Comparison of ENCODE assay signal across 14 cellular contexts in the genomic region with DNA sequence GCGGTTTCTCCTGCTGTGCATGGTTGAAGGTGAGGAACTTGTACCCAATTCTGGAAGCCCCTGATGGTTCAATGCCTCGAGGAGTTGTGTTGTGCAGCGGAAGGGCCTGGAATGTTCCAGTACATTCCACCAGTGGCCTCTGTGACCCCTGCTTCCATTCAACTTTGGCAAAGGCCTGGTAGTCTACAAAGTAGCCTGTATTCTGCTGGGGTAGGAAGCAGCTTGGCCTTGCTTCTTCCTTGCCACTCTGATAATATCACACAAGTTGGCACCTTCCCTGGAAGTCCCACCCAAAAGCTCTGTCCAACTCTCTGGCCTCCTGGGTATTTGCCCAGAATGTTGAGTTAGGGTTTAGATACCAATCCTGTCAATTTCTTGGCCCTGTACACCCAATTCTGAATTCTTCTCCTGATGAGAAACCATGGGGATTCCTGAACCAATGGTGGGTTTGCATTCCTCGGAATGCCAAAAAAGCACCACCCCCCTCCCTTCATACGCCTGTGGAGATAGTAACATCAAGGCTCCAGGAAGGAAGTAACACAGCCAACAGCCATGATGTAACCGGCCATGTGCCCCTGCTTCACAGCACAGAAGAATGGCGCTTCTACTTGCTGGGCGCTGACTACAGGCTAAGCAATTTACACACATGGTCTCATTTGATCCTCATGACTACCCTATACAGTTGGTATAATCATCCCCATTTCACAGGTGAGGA. TPM values are rescaled to one million over a fixed set of nuclear protein-coding genes. Genes with fewer than 3 reads are reported as not detected.
DNase-seq lines count a peak whose midpoint lies in the region; ATAC-seq and TF ChIP-seq lines count a peak whose summit lies in the region.
"Had no signal": no experiment of that assay in that cellular context is flagged by ENCODE, and none has a peak within 500 bp of the region (broad histone marks: within the 10 kb centered on the region; RNA-seq: fewer than 3 reads in every experiment).

No MANE protein-coding gene starts in this region.

- no peak for TF ChIP-seq CTCF in heart left ventricle (IDR thresholded peaks at IDR 0.05)

- H3K4me1 Mint-ChIP-seq in activated naive CD4-positive, alpha-beta T cell treated with anti-CD3 and anti-CD28 coated beads for 36 hours (ENCODE audit: low read depth): no peaks in the 10 kb centered on the region

- intact Hi-C loops in heart left ventricle (cut with DNase I): loop anchor here in 7 of 10 donors (5.0 kb wide), 4 partner anchors 53 to 208 kb away; partner anchors contain the start of gene SLC35B1 (in 5 of the 7)
- intact Hi-C loops in cardiac septum (cut with DNase I): no loop called here
- intact Hi-C loops in left cardiac atrium (cut with DNase I): loop anchor here (5.0 kb wide), 2 partner anchors 68 to 77 kb away; partner anchors contain the start of gene SLC35B1 (in 2 of the 2)
- intact Hi-C loops in activated naive CD4-positive, alpha-beta T cell treated with anti-CD3 and anti-CD28 coated beads for 36 hours (cut with micrococcal nuclease): no loop called here

- H3K4me1 ChIP-seq in heart left ventricle (peaks cover 0 to 39% (median 15%) of the 10 kb centered on the region in 12 donors), trophoblast cell (ENCODE audit: control insufficient read depth in 1 of 2, insufficient read depth in 2 of 2, low read length in 2 of 2) (peaks cover 9 to 11% of the 10 kb centered on the region in 2 experiments), SJCRH30 (no peaks in the 10 kb centered on the region)
- H3K4me1 ChIP-seq: A549 had no signal

- H3K9me3 Mint-ChIP-seq in activated naive CD4-positive, alpha-beta T cell treated with anti-CD3 and anti-CD28 coated beads for 36 hours: no peaks in the 10 kb centered on the region

- no peaks in the 10 kb centered on the region for H3K36me3 Mint-ChIP-seq in activated naive CD4-positive, alpha-beta T cell treated with anti-CD3 and anti-CD28 coated beads for 36 hours (ENCODE audit: low read depth)

- no peak overlapping the region for H3K18ac ChIP-seq in trophoblast cell (ENCODE audit: low read length)

- H3K4me3 ChIP-seq in heart left ventricle (no peak overlapping the region), trophoblast cell (ENCODE audit: low read depth, low read length) (no peak overlapping the region), SJCRH30 (no peak overlapping the region)
- H3K4me3 ChIP-seq: A549, right lobe of liver, testis had no signal

- H3K9me3 ChIP-seq in heart left ventricle (no peaks in the 10 kb centered on the region), trophoblast cell (ENCODE audit: insufficient read depth, low read depth, low read length) (no peaks in the 10 kb centered on the region), SJCRH30 (replicated peaks) (no peaks in the 10 kb centered on the region)
- H3K9me3 ChIP-seq: A549, right lobe of liver, testis had no signal

- peak overlapping the region; percentile 61 for H2BK12ac ChIP-seq in trophoblast cell (ENCODE audit: low read length)

- CTCF ChIA-PET in activated naive CD4-positive, alpha-beta T cell treated with anti-CD3 and anti-CD28 coated beads for 36 hours (lab: Charles Lee): interaction anchor here (0.9 to 3.4 kb wide), 5 partner anchors 11 to 221 kb away, joined by 3 to 15 read pairs (median 4); partner anchors contain the start of genes FAM117A and SLC35B1

- no peak overlapping the region for H2BK120ac ChIP-seq in trophoblast cell (ENCODE audit: insufficient read depth, low read length, poor library complexity)

- no peak overlapping the region for H3K4me3 Mint-ChIP-seq in activated naive CD4-positive, alpha-beta T cell treated with anti-CD3 and anti-CD28 coated beads for 36 hours

- no peak overlapping the region for H3K23ac ChIP-seq in trophoblast cell (ENCODE audit: low read length)

- H3K4me2 ChIP-seq in trophoblast cell (ENCODE audit: low read length): no peak overlapping the region
- H3K4me2 ChIP-seq: A549 had no signal

- no peak for TF ChIP-seq POLR2A in heart left ventricle (IDR thresholded peaks at IDR 0.05)

- H2AFZ ChIP-seq in trophoblast cell (ENCODE audit: insufficient read depth, low read length, poor library complexity): peak overlapping the region; percentile 14

- no peaks in the 10 kb centered on the region for H3K79me2 ChIP-seq in trophoblast cell (ENCODE audit: control insufficient read depth, insufficient read depth, low read length, poor library complexity)

- no peaks in the 10 kb centered on the region for H3K27me3 Mint-ChIP-seq in activated naive CD4-positive, alpha-beta T cell treated with anti-CD3 and anti-CD28 coated beads for 36 hours (ENCODE audit: low read depth)

- H3K27ac ChIP-seq in heart left ventricle (peak overlapping the region in 6 of 12 donors; percentile 2 to 77 (median 42)), trophoblast cell (ENCODE audit: low read depth, low read length) (peak overlapping the region; percentile 5), SJCRH30 (no peak overlapping the region)
- H3K27ac ChIP-seq: A549, epithelial cell of prostate, right lobe of liver had no signal

- peak overlapping the region; percentile 29 for H3K14ac ChIP-seq in trophoblast cell (ENCODE audit: low read length)

- WGBS in heart left ventricle, 4 donors: 66 to 77% (median 69%) methylated on average over 8 of the region's 8 CpGs
- WGBS in trophoblast cell (ENCODE audit: extremely low coverage, insufficient coverage, insufficient read length): no CpG with 5 or more reads among the region's 8 CpGs

- H3K36me3 ChIP-seq in heart left ventricle (no peaks in the 10 kb centered on the region), trophoblast cell (ENCODE audit: control insufficient read depth in 1 of 2, insufficient read depth in 2 of 2, low read length in 2 of 2) (no peaks in the 10 kb centered on the region), SJCRH30 (no peaks in the 10 kb centered on the region)
- H3K36me3 ChIP-seq: right lobe of liver had no signal

- peak overlapping the region; percentile 35 for H4K8ac ChIP-seq in trophoblast cell (ENCODE audit: low read depth, low read length)

- H3K9ac ChIP-seq in trophoblast cell (ENCODE audit: low read length): no peak overlapping the region

- H3K4ac ChIP-seq in trophoblast cell (ENCODE audit: low read depth, low read length): peak overlapping the region; percentile 4

- H3K79me1 ChIP-seq in trophoblast cell (ENCODE audit: low read length): peaks cover 2% of the 10 kb centered on the region

- H3K27me3 ChIP-seq in heart left ventricle (no peaks in the 10 kb centered on the region), trophoblast cell (ENCODE audit: insufficient read depth, low read length) (no peaks in the 10 kb centered on the region), SJCRH30 (no peaks in the 10 kb centered on the region; the same call in 1 of the 2 replicates)
- H3K27me3 ChIP-seq: right lobe of liver, testis had no signal

- H4K12ac ChIP-seq in trophoblast cell (ENCODE audit: low read depth, low read length): no peak overlapping the region

- no peak overlapping the region for H2BK5ac ChIP-seq in trophoblast cell (ENCODE audit: low read depth, low read length, poor library complexity)

- peak overlapping the region; percentile 75 for H2AK5ac ChIP-seq in trophoblast cell (ENCODE audit: low read length)

- ATAC-seq in heart left ventricle (peak in 3 of 4 donors; percentile 33 to 51 (median 41)), left cardiac atrium (peak; percentile 46 to 74), HG03378 (IDR thresholded peaks at IDR 0.05; ENCODE audit: unreplicated experiment) (no peak)
- ATAC-seq: A549 had no signal

- H4K91ac ChIP-seq in trophoblast cell (ENCODE audit: low read depth, low read length): no peak overlapping the region

- H3K27ac Mint-ChIP-seq in activated naive CD4-positive, alpha-beta T cell treated with anti-CD3 and anti-CD28 coated beads for 36 hours: no peak overlapping the region

- no peak for DNase-seq in heart left ventricle
- DNase-seq in cardiac septum (ENCODE audit: low spot score): no peak
- peak; percentile 76 for DNase-seq in left cardiac atrium
- no peak for DNase-seq in trophoblast cell
- DNase-seq in SJCRH30: no peak
- no peak for DNase-seq in activated naive CD4-positive, alpha-beta T cell treated with anti-CD3 and anti-CD28 coated beads, Interleukin-2, amount 50 U/mL, for 16 hours
- no peak for DNase-seq in activated naive CD4-positive, alpha-beta T cell treated with anti-CD3 and anti-CD28 coated beads for 36 hours
- DNase-seq: activated CD4-positive, alpha-beta T cell treated with anti-CD3 and anti-CD28 coated beads for 4 hours; Kasumi-1; testis had no signal

RNA-seq across cellular contexts. Expression of gene FAM117A, which starts 11.8 kb away (rescaled TPM):
- 10 to 100 TPM in 6 of 9 donors, 1 to 10 TPM in 3; 5.9 to 18.5 (median 14.9) TPM for total RNA-seq in heart left ventricle
- 1 to 10 TPM; 5.2 to 7.1 TPM for polyA plus RNA-seq in heart left ventricle
- total RNA-seq in cardiac septum: 5.8 TPM
- 10 to 100 TPM in 1 of 2 donors, 1 to 10 TPM in 1; 5.3 to 13.9 TPM for total RNA-seq in left cardiac atrium
- polyA plus RNA-seq in trophoblast cell (2013): 7.7 and 7.9 TPM in 2 replicates
- total RNA-seq in SJCRH30 (2014; rRNA removed; shearing (Covaris generic)): 9.2 and 10.1 TPM in 2 replicates
- 10 to 100 TPM; 17.7 TPM for total RNA-seq in activated naive CD4-positive, alpha-beta T cell treated with anti-CD3 and anti-CD28 coated beads for 36 hours

RNA-seq across cellular contexts. Expression of gene KAT7, which starts 12.8 kb away (rescaled TPM):
- total RNA-seq in heart left ventricle (10 to 100 TPM; 34.3 to 80.9 (median 56.0) TPM), cardiac septum (63.2 TPM), left cardiac atrium (10 to 100 TPM; 47.5 to 49.0 TPM)
- polyA plus RNA-seq in heart left ventricle: 10 to 100 TPM; 10.1 to 27.3 TPM
- polyA plus RNA-seq in trophoblast cell (2013): 45.6 and 47.2 TPM in 2 replicates
- total RNA-seq in SJCRH30 (2014; rRNA removed; shearing (Covaris generic)): 38.5 and 40.1 TPM in 2 replicates
- total RNA-seq in activated naive CD4-positive, alpha-beta T cell treated with anti-CD3 and anti-CD28 coated beads for 36 hours: 10 to 100 TPM; 83.9 to 85.8 TPM

Comparison
In these comparisons a context has a peak if more than half of its experiments do, and no peak if none do; other contexts are left out.
1. intact Hi-C loops: an anchor here in heart left ventricle (5.0 kb wide) and left cardiac atrium (5.0 kb wide); none called in cardiac septum and activated naive CD4-positive, alpha-beta T cell treated with anti-CD3 and anti-CD28 coated beads for 36 hours.